Comparison of ENCODE assay signal across 1 cellular context in the genomic region with DNA sequence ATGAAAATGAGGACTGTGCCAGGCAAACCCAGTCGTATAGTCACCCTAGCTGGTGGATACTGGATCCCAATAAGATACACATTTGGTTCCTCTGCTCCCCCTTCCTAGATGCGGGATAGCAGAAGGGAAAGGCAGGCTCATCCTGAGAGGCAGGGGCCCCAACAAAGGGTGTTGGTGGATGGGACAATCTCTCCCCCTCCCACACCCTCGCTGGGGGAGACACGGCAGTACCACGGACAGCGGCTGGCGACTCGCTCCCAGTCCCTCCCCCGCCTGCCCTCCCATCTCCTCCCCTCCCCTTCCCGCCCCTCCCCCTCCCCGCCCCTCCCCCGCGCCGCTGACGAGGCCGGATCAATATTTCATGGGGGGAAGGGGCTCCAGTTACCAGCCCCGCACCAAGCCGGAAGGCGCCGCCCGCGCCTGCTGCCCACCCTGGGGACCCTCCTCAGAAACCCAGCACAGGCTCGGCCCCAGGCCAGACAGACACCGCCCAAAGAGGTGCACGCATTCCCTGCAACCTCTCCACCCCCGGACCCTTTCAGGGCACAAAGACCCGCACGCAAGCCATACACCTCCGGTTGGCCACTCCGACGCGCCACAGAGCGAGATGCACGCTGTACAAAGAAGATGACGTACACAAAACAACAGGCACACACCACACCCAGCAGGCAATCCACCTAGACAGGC.
TF ChIP-seq lines count a peak whose summit lies in the region.

No MANE protein-coding gene starts in this region.

TF ChIP-seq in GM12891, 5 proteins besides CTCF, POLR2A, EP300 and RAD21 (continued from another document):
- TF ChIP-seq POU2F2 (IDR thresholded peaks at IDR 0.05; ENCODE audit: low read depth, low read length) (no peak), POLR2AphosphoS5 (IDR thresholded peaks at IDR 0.05; ENCODE audit: low read depth, low read length) (no peak), SPI1 (IDR thresholded peaks at IDR 0.05; ENCODE audit: low read depth, low read length) (no peak)
